ENCODE assay signal across 1 cellular context in the genomic region with DNA sequence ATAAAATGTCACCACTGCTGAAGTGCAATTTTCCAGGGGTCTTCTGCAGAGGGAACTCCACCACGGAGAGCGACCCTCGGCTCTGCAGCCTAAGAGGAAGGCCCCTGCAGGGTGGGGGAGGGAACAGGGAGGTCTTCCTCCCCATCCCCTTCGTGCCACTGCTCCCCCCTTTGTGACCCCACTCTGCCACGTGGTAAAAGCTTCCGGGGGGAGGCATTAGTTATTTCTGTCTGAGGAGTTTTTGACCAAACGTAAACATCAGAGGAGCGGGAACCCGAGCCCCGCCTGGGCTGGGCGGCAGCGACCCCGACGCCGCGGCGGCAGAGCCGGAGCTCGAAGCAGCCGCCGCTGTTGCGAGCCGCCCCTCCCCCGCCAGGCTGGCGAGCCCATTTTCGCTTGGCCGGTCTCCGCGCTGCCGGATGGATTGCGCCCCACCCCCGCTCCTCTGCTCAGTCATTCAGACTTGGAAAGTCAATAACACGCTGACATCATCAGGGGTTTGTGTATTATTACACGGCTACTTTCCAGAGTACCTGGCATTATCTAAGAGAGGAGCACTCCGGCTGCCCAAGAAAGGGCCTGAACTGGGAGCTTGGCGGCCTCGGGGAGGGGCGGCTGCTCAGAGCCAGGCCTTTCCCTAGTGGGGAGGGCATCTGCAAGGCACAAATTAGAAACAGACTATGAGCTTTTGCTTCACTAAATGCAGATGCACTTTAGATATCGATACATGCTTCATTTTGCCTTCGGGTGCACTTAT.
A peak's percentile ranks its signal among the peaks of the same experiment; 100 is the strongest.
TF ChIP-seq lines count a peak whose summit lies in the region.

No MANE protein-coding gene starts in this region.

TF ChIP-seq in HepG2, 621 proteins besides CTCF, POLR2A, EP300 and RAD21 (continued from another document and continues in another):
- TF ChIP-seq, protein P1, sequence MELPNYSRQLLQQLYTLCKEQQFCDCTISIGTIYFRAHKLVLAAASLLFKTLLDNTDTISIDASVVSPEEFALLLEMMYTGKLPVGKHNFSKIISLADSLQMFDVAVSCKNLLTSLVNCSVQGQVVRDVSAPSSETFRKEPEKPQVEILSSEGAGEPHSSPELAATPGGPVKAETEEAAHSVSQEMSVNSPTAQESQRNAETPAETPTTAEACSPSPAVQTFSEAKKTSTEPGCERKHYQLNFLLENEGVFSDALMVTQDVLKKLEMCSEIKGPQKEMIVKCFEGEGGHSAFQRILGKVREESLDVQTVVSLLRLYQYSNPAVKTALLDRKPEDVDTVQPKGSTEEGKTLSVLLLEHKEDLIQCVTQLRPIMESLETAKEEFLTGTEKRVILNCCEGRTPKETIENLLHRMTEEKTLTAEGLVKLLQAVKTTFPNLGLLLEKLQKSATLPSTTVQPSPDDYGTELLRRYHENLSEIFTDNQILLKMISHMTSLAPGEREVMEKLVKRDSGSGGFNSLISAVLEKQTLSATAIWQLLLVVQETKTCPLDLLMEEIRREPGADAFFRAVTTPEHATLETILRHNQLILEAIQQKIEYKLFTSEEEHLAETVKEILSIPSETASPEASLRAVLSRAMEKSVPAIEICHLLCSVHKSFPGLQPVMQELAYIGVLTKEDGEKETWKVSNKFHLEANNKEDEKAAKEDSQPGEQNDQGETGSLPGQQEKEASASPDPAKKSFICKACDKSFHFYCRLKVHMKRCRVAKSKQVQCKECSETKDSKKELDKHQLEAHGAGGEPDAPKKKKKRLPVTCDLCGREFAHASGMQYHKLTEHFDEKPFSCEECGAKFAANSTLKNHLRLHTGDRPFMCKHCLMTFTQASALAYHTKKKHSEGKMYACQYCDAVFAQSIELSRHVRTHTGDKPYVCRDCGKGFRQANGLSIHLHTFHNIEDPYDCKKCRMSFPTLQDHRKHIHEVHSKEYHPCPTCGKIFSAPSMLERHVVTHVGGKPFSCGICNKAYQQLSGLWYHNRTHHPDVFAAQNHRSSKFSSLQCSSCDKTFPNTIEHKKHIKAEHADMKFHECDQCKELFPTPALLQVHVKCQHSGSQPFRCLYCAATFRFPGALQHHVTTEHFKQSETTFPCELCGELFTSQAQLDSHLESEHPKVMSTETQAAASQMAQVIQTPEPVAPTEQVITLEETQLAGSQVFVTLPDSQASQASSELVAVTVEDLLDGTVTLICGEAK (IDR thresholded peaks at IDR 0.05): no peak
- TF ChIP-seq, protein P1 (CRISPR knock-in tag; IDR thresholded peaks at IDR 0.05): peak; percentile 85; the same call in 1 of the 2 replicates
- TF ChIP-seq ATF4 (CRISPR knock-in tag; IDR thresholded peaks at IDR 0.05) (peak in 1 of 2 experiments; percentile 90; a peak in 2 of 4 replicates), PITX1 (CRISPR knock-in tag; IDR thresholded peaks at IDR 0.05) (peak; percentile 74), SNAPC2 (CRISPR knock-in tag; IDR thresholded peaks at IDR 0.05) (peak; percentile 38; the same call in 1 of the 2 replicates), ZNF883 (CRISPR knock-in tag; IDR thresholded peaks at IDR 0.05; ENCODE audit: not compliant biosample characterization) (no peak), POLR2AphosphoS2 (IDR thresholded peaks at IDR 0.05; ENCODE audit: low read depth, low read length) (no peak), IRX3 (CRISPR knock-in tag; IDR thresholded peaks at IDR 0.05; ENCODE audit: borderline replicate concordance, low read depth) (no peak), SALL1 (CRISPR knock-in tag; IDR thresholded peaks at IDR 0.05) (peak; percentile 99), THYN1 (CRISPR knock-in tag; IDR thresholded peaks at IDR 0.05; ENCODE audit: borderline replicate concordance, low read depth) (no peak), ARID2 (CRISPR knock-in tag; IDR thresholded peaks at IDR 0.05; ENCODE audit: borderline replicate concordance) (0 out of 2 replicates have a peak, but pooled peaks have one; percentile 19), MED13 (CRISPR knock-in tag; IDR thresholded peaks at IDR 0.05) (peak; percentile 94), ZNF577 (CRISPR knock-in tag; IDR thresholded peaks at IDR 0.05; ENCODE audit: borderline replicate concordance, low read depth) (no peak), ZNF362 (CRISPR knock-in tag; IDR thresholded peaks at IDR 0.05; ENCODE audit: borderline replicate concordance) (peak; percentile 84; the same call in 1 of the 2 replicates), ZNF24 (IDR thresholded peaks at IDR 0.05) (peak; percentile 73; the same call in 1 of the 2 replicates), ERF (CRISPR knock-in tag; IDR thresholded peaks at IDR 0.05) (peak; percentile 97), TOPORS (CRISPR knock-in tag; IDR thresholded peaks at IDR 0.05) (no peak), ZNF263 (CRISPR knock-in tag; IDR thresholded peaks at IDR 0.05) (peak; percentile 92), ZNF737 (CRISPR knock-in tag; IDR thresholded peaks at IDR 0.05; ENCODE audit: borderline replicate concordance) (no peak), ZXDC (CRISPR knock-in tag; IDR thresholded peaks at IDR 0.05) (peak; percentile 77; the same call in 1 of the 2 replicates), ZNF572 (CRISPR knock-in tag; IDR thresholded peaks at IDR 0.05) (peak; percentile 83; the same call in 1 of the 2 replicates), MED1 (CRISPR knock-in tag; IDR thresholded peaks at IDR 0.05) (peak; percentile 97), GPN1 (CRISPR knock-in tag; IDR thresholded peaks at IDR 0.05; ENCODE audit: borderline replicate concordance) (no peak), KDM3A (CRISPR knock-in tag; IDR thresholded peaks at IDR 0.05; ENCODE audit: low read depth) (peak; percentile 88), ZNF414 (CRISPR knock-in tag; IDR thresholded peaks at IDR 0.05) (peak; percentile 72; the same call in 1 of the 2 replicates), MIXL1 (CRISPR knock-in tag; IDR thresholded peaks at IDR 0.05) (peak; percentile 96), ZBTB20 (CRISPR knock-in tag; IDR thresholded peaks at IDR 0.05; ENCODE audit: borderline replicate concordance, low read depth) (peak; percentile 82; the same call in 1 of the 2 replicates), POGZ (CRISPR knock-in tag; IDR thresholded peaks at IDR 0.05) (peak; percentile 94), CREB1 (IDR thresholded peaks at IDR 0.05) (peak; percentile 83), CREB1 (CRISPR knock-in tag; IDR thresholded peaks at IDR 0.05) (peak; percentile 88), ARHGAP35 (CRISPR knock-in tag; IDR thresholded peaks at IDR 0.05; ENCODE audit: borderline replicate concordance) (peak; percentile 85), ZNF761 (CRISPR knock-in tag; conservative IDR thresholded peaks at IDR 0.05) (peak; percentile 96), ZNF326 (CRISPR knock-in tag; IDR thresholded peaks at IDR 0.05; ENCODE audit: borderline replicate concordance) (no peak), NRL (CRISPR knock-in tag; IDR thresholded peaks at IDR 0.05; ENCODE audit: borderline replicate concordance) (peak; percentile 91; the same call in 1 of the 2 replicates)
- TF ChIP-seq, protein P2, sequence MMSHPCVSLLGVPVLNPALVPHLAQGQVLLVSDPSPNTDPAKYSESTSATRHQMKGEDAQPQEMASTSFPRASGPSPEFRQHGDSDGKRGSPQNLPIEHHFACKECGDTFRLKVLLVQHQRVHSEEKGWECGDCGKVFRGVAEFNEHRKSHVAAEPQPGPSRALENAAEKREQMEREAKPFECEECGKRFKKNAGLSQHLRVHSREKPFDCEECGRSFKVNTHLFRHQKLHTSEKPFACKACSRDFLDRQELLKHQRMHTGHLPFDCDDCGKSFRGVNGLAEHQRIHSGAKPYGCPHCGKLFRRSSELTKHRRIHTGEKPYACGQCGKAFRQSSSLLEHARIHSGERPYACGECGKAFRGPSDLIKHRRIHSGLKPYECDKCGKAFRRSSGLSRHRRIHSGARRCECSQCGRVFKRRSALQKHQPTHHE (CRISPR knock-in tag; IDR thresholded peaks at IDR 0.05; ENCODE audit: borderline replicate concordance): peak; percentile 75; the same call in 1 of the 2 replicates
- TF ChIP-seq, protein P3, sequence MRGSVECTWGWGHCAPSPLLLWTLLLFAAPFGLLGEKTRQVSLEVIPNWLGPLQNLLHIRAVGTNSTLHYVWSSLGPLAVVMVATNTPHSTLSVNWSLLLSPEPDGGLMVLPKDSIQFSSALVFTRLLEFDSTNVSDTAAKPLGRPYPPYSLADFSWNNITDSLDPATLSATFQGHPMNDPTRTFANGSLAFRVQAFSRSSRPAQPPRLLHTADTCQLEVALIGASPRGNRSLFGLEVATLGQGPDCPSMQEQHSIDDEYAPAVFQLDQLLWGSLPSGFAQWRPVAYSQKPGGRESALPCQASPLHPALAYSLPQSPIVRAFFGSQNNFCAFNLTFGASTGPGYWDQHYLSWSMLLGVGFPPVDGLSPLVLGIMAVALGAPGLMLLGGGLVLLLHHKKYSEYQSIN (CRISPR knock-in tag; IDR thresholded peaks at IDR 0.05; ENCODE audit: borderline replicate concordance): no peak
- TF ChIP-seq, protein P4, sequence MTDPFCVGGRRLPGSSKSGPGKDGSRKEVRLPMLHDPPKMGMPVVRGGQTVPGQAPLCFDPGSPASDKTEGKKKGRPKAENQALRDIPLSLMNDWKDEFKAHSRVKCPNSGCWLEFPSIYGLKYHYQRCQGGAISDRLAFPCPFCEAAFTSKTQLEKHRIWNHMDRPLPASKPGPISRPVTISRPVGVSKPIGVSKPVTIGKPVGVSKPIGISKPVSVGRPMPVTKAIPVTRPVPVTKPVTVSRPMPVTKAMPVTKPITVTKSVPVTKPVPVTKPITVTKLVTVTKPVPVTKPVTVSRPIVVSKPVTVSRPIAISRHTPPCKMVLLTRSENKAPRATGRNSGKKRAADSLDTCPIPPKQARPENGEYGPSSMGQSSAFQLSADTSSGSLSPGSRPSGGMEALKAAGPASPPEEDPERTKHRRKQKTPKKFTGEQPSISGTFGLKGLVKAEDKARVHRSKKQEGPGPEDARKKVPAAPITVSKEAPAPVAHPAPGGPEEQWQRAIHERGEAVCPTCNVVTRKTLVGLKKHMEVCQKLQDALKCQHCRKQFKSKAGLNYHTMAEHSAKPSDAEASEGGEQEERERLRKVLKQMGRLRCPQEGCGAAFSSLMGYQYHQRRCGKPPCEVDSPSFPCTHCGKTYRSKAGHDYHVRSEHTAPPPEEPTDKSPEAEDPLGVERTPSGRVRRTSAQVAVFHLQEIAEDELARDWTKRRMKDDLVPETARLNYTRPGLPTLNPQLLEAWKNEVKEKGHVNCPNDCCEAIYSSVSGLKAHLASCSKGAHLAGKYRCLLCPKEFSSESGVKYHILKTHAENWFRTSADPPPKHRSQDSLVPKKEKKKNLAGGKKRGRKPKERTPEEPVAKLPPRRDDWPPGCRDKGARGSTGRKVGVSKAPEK (CRISPR knock-in tag; IDR thresholded peaks at IDR 0.05; ENCODE audit: borderline replicate concordance): no peak
